In genomic region chr19:48992571-48993174, GRCh38 we compare ENCODE assay signal across 8 cellular contexts. TPM values are rescaled to one million over a fixed set of nuclear protein-coding genes. Genes with fewer than 3 reads are reported as not detected.
A peak's percentile ranks its signal among the peaks of the same experiment; 100 is the strongest.
DNase-seq lines count a peak whose midpoint lies in the region; ATAC-seq, FAIRE-seq and TF ChIP-seq lines count a peak whose summit lies in the region.

No MANE protein-coding gene starts in this region.

- peaks cover 20% of the 10 kb centered on the region for H3K4me1 ChIP-seq in upper lobe of right lung

- H3K9me3 ChIP-seq in upper lobe of right lung: no peaks in the 10 kb centered on the region

- peak overlapping the region; percentile 95 for H3K27ac ChIP-seq in upper lobe of right lung

- H3K27me3 Mint-ChIP-seq in memory B cell: no peaks in the 10 kb centered on the region

- ATAC-seq in memory B cell (ENCODE audit: low read depth) (no peak), upper lobe of right lung (peak; percentile 5)

- DNase-seq in NCI-H82 (lab: John Stamatoyannopoulos, UW) (peak; percentile 67), NCI-H82 treated with DMSO at 0.1 percent for 48 hours (lab: John Stamatoyannopoulos, UW; ENCODE audit: unreplicated experiment) (no peak), NAMALWA (ENCODE audit: low spot score) (peak; percentile 26), cerebellum (ENCODE audit: low spot score) (peak; percentile 32), memory B cell (ENCODE audit: low spot score in 2 of 2) (no peak), upper lobe of right lung (peak; percentile 78), RCC 7860 (ENCODE audit: low spot score) (no peak), putamen (ENCODE audit: low spot score) (no peak)

- peaks cover 41% of the 10 kb centered on the region for H3K4me1 Mint-ChIP-seq in memory B cell

- no peak for TF ChIP-seq CTCF in upper lobe of right lung (IDR thresholded peaks at IDR 0.05)

- H3K4me3 Mint-ChIP-seq in memory B cell: peak overlapping the region; percentile 95

- intact Hi-C loops in upper lobe of right lung (cut with DNase I): no loop called here

- no peak for FAIRE-seq in RCC 7860 (lab: Jason Lieb, UNC)

- H3K27ac Mint-ChIP-seq in memory B cell: peak overlapping the region; percentile 95

- H3K4me3 ChIP-seq in upper lobe of right lung: peak overlapping the region; percentile 80

- H3K36me3 ChIP-seq in upper lobe of right lung: peaks cover 8% of the 10 kb centered on the region

- H3K9me3 Mint-ChIP-seq in memory B cell: no peaks in the 10 kb centered on the region

- H3K27me3 ChIP-seq in upper lobe of right lung: no peaks in the 10 kb centered on the region

- peaks cover 14% of the 10 kb centered on the region for H3K36me3 Mint-ChIP-seq in memory B cell

RNA-seq across cellular contexts. Expression of gene GYS1, which starts 0.4 kb away (rescaled TPM):
- total RNA-seq in cerebellum (19.0 TPM), upper lobe of right lung (35.1 TPM)

RNA-seq across cellular contexts. Expression of gene RUVBL2, which starts 1.0 kb away (rescaled TPM):
- total RNA-seq in cerebellum (59.0 TPM), upper lobe of right lung (37.6 TPM)

RNA-seq across cellular contexts. Expression of gene LHB, which starts 24.2 kb away (rescaled TPM):
- total RNA-seq in cerebellum (not detected), upper lobe of right lung (not detected)

RNA-seq across cellular contexts. Expression of gene FTL, which starts 27.6 kb away (rescaled TPM):
- total RNA-seq in cerebellum (397 TPM), upper lobe of right lung (7,346 TPM)

RNA-seq across cellular contexts. Expression of gene CGB3, which starts 31.5 kb away (rescaled TPM):
- not detected for total RNA-seq in cerebellum
- not detected for total RNA-seq in upper lobe of right lung

Comparison
In these comparisons a context has a peak if more than half of its experiments do, and no peak if none do; other contexts are left out.
1. DNase-seq: peak in NCI-H82 (single experiment), NAMALWA (single experiment), cerebellum (single experiment) and upper lobe of right lung (single experiment); none in NCI-H82 treated with DMSO at 0.1 percent for 48 hours (single experiment), memory B cell (0 of 2), RCC 7860 (single experiment) and putamen (single experiment).